ENCODE assay signal across 1 cellular context in genomic region chr9:37784640-37785483, GRCh38.
TF ChIP-seq lines count a peak whose summit lies in the region.

Gene EXOSC3 (minus strand): TSS chr9:37785064. CDS start chr9:37785044, 20 bp downstream.

TF ChIP-seq in HepG2, 621 proteins besides CTCF, POLR2A, EP300 and RAD21 (continued from another document and continues in another):
- TF ChIP-seq MYPOP (CRISPR knock-in tag; IDR thresholded peaks at IDR 0.05) (peak; percentile 62; the same call in 1 of the 2 replicates), ZNF512 (CRISPR knock-in tag; IDR thresholded peaks at IDR 0.05) (no peak), ZC3H4 (CRISPR knock-in tag; IDR thresholded peaks at IDR 0.05; ENCODE audit: borderline replicate concordance) (no peak), AGO2 (optimal IDR thresholded peaks at IDR 0.05; ENCODE audit: low read depth, low read length) (peak; percentile 85), POGK (CRISPR knock-in tag; conservative IDR thresholded peaks at IDR 0.05) (peak; percentile 62; the same call in 1 of the 2 replicates), ZNF598 (CRISPR knock-in tag; IDR thresholded peaks at IDR 0.05; ENCODE audit: borderline replicate concordance) (peak; percentile 91; the same call in 1 of the 2 replicates), SMYD3 (CRISPR knock-in tag; IDR thresholded peaks at IDR 0.05) (no peak), ZNF660 (CRISPR knock-in tag; IDR thresholded peaks at IDR 0.05; ENCODE audit: borderline replicate concordance, low read depth) (no peak), STAT5B (CRISPR knock-in tag; IDR thresholded peaks at IDR 0.05) (no peak), AFF4 (CRISPR knock-in tag; IDR thresholded peaks at IDR 0.05) (peak; percentile 35; the same call in 1 of the 2 replicates), BORCS8-MEF2B (CRISPR knock-in tag; IDR thresholded peaks at IDR 0.05) (peak; percentile 58; the same call in 1 of the 2 replicates), SAFB2 (CRISPR knock-in tag; IDR thresholded peaks at IDR 0.05; ENCODE audit: borderline replicate concordance, low read depth) (no peak; the same call in 1 of the 2 replicates), FOSL1 (CRISPR knock-in tag; IDR thresholded peaks at IDR 0.05; ENCODE audit: borderline replicate concordance) (no peak), ZNF772 (CRISPR knock-in tag; IDR thresholded peaks at IDR 0.05) (peak; percentile 94; the same call in 1 of the 2 replicates), ZNF225 (CRISPR knock-in tag; IDR thresholded peaks at IDR 0.05) (peak; percentile 84), IRX3 (CRISPR knock-in tag; IDR thresholded peaks at IDR 0.05; ENCODE audit: borderline replicate concordance, low read depth) (no peak), ZNF790 (CRISPR knock-in tag; IDR thresholded peaks at IDR 0.05; ENCODE audit: borderline replicate concordance) (peak; percentile 94), SRSF9 (IDR thresholded peaks at IDR 0.05; ENCODE audit: borderline replicate concordance, insufficient read depth, low read depth, low read length, poor library complexity, severe bottlenecking) (no peak), RXRA (CRISPR knock-in tag; IDR thresholded peaks at IDR 0.05) (peak; percentile 67), LBX2 (CRISPR knock-in tag; IDR thresholded peaks at IDR 0.05; ENCODE audit: borderline replicate concordance) (no peak), ARID3A (IDR thresholded peaks at IDR 0.05; ENCODE audit: low read depth, low read length) (no peak), ZNF367 (CRISPR knock-in tag; IDR thresholded peaks at IDR 0.05; ENCODE audit: borderline replicate concordance) (no peak), FOXP1 (IDR thresholded peaks at IDR 0.05) (no peak), FOXP1 (CRISPR knock-in tag; IDR thresholded peaks at IDR 0.05) (0 out of 2 replicates have a peak, but pooled peaks have one; percentile 24), HNF1B (CRISPR knock-in tag; IDR thresholded peaks at IDR 0.05) (peak; percentile 56; the same call in 1 of the 2 replicates), ZNF383 (CRISPR knock-in tag; IDR thresholded peaks at IDR 0.05; ENCODE audit: borderline replicate concordance) (no peak), SKIL (CRISPR knock-in tag; IDR thresholded peaks at IDR 0.05; ENCODE audit: borderline replicate concordance) (no peak), ZNF775 (CRISPR knock-in tag; IDR thresholded peaks at IDR 0.05; ENCODE audit: borderline replicate concordance) (no peak), CHCHD3 (CRISPR knock-in tag; IDR thresholded peaks at IDR 0.05) (no peak), ZBTB7A (CRISPR knock-in tag; IDR thresholded peaks at IDR 0.05) (no peak), NFKBIZ (CRISPR knock-in tag; IDR thresholded peaks at IDR 0.05) (no peak; the same call in 1 of the 2 replicates), ZNF251 (CRISPR knock-in tag; IDR thresholded peaks at IDR 0.05) (no peak), ZNF451 (CRISPR knock-in tag; IDR thresholded peaks at IDR 0.05) (no peak; the same call in 1 of the 2 replicates), KDM4B (CRISPR knock-in tag; IDR thresholded peaks at IDR 0.05) (peak; percentile 21), ZNF549 (CRISPR knock-in tag; IDR thresholded peaks at IDR 0.05) (no peak), CENPT (CRISPR knock-in tag; IDR thresholded peaks at IDR 0.05; ENCODE audit: low read depth) (no peak), ZNF180 (CRISPR knock-in tag; IDR thresholded peaks at IDR 0.05; ENCODE audit: borderline replicate concordance, low read depth) (peak; percentile 56; the same call in 1 of the 2 replicates), ZNF75D (CRISPR knock-in tag; IDR thresholded peaks at IDR 0.05; ENCODE audit: borderline replicate concordance) (no peak), TFE3 (CRISPR knock-in tag; IDR thresholded peaks at IDR 0.05) (peak; percentile 62), ZNF362 (CRISPR knock-in tag; IDR thresholded peaks at IDR 0.05; ENCODE audit: borderline replicate concordance) (peak; percentile 57; the same call in 1 of the 2 replicates), TIGD3 (CRISPR knock-in tag; IDR thresholded peaks at IDR 0.05; ENCODE audit: borderline replicate concordance) (peak; percentile 57; the same call in 1 of the 2 replicates), SIN3B (IDR thresholded peaks at IDR 0.05; ENCODE audit: low read length) (peak; percentile 86), ATF1 (CRISPR knock-in tag; IDR thresholded peaks at IDR 0.05) (no peak), HES4 (CRISPR knock-in tag; IDR thresholded peaks at IDR 0.05; ENCODE audit: borderline replicate concordance) (0 out of 2 replicates have a peak, but pooled peaks have one; percentile 72), KLF6 (CRISPR knock-in tag; IDR thresholded peaks at IDR 0.05) (peak; percentile 69; the same call in 1 of the 2 replicates)
